Comparison of ENCODE assay signal across 1 cellular context in genomic region chr1:40058453-40059291, GRCh38.
TF ChIP-seq lines count a peak whose summit lies in the region.

No MANE protein-coding gene starts in this region.

TF ChIP-seq in endothelial cell of umbilical vein, 7 proteins besides CTCF, POLR2A, EP300 and RAD21:
- TF ChIP-seq MYC (IDR thresholded peaks at IDR 0.05; ENCODE audit: low read depth, low read length) (no peak), GATA2 (IDR thresholded peaks at IDR 0.05; ENCODE audit: insufficient read depth, insufficient read length, low read depth, low read length) (peak; percentile 73), EZH2 (IDR thresholded peaks at IDR 0.05; ENCODE audit: borderline replicate concordance, low read depth, low read length, severe bottlenecking) (no peak), FOS (IDR thresholded peaks at IDR 0.05; ENCODE audit: borderline replicate concordance, insufficient read depth, low read length) (peak; percentile 12)
